In the genomic region with DNA sequence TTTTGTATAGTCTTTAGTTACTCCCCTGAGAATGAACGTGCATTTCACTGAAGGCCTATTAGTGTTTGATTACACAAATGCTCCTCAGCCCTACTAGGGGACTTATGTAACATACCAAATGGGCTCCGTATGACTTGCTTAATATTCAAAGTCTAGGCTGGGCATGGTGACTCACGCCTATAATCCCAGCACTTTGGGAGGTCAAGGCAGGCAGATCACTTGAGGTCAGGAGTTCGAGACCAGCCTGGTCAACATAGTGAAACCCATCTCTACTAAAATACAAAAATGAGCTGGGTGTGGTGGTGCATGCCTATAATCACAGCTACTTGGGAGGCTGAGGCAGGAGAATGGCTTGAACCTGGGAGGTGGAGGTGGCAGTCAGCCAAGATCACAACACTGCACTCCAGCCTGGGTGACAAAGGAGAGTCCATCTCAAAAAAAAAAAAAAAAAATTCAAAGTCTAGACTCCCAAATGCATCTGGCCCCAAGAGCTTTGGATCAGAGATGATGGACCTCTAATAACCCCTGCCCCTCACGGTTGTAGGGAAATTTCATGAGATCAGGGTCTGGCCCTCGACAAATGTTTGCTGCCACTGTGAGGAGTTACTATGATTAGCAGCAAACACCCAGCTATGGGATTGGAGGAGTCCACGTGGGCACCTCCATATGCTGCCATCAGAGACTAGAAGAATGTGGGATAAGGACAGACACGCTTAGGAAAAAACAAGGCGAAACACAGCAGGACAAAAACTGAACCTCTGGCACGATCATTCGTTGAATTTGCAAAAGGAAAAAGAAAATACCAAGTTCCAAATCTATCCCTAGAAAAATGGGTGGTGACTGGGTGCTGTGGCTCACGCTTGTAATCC, we compare ENCODE assay signal across 24 cellular contexts. TPM values are rescaled to one million over a fixed set of nuclear protein-coding genes. Genes with fewer than 3 reads are reported as not detected.
A peak's percentile ranks its signal among the peaks of the same experiment; 100 is the strongest.
DNase-seq lines count a peak whose midpoint lies in the region; ATAC-seq, FAIRE-seq and TF ChIP-seq lines count a peak whose summit lies in the region.
"Had no signal": no experiment of that assay in that cellular context is flagged by ENCODE, and none has a peak within 500 bp of the region (broad histone marks: within the 10 kb centered on the region; RNA-seq: fewer than 3 reads in every experiment).

No MANE protein-coding gene starts in this region.

- no peak overlapping the region for H3K4me3 ChIP-seq in AG09309 (ENCODE audit: control insufficient read depth, low read depth, low read length)
- H3K4me3 ChIP-seq in GM12878, result no peak overlapping the region
- H3K4me3 ChIP-seq in ascending aorta, result no peak overlapping the region
- H3K4me3 ChIP-seq: mucosa of descending colon, SJSA1, spleen had no signal

- H3K4me1 Mint-ChIP-seq in glutamatergic neuron (ENCODE audit: low read depth, unreplicated experiment), result peaks cover 4% of the 10 kb centered on the region
- H3K4me1 Mint-ChIP-seq in activated naive CD4-positive, alpha-beta T cell treated with anti-CD3 and anti-CD28 coated beads for 36 hours (ENCODE audit: low read depth), result peaks cover 4% of the 10 kb centered on the region
- peaks cover 4% of the 10 kb centered on the region for H3K4me1 Mint-ChIP-seq in activated CD4-positive, alpha-beta T cell treated with anti-CD3 and anti-CD28 coated beads, Interleukin-2, amount 10 ng/mL, durations not matched to agents 24 days and 14 days

- no peak for TF ChIP-seq CTCF in AG09309 (IDR thresholded peaks at IDR 0.05; ENCODE audit: control insufficient read depth, insufficient read depth, low read depth, low read length, missing control alignments)
- TF ChIP-seq CTCF in GM12878 (IDR thresholded peaks at IDR 0.05 in 2 of 3, conservative IDR thresholded peaks at IDR 0.05 in 1 of 3; ENCODE audit: control insufficient read depth in 2 of 3, extremely low read depth in 1 of 3, insufficient read depth in 1 of 3, low read depth in 3 of 3, low read length in 3 of 3), result no peak
- TF ChIP-seq CTCF in glutamatergic neuron (IDR thresholded peaks at IDR 0.05; ENCODE audit: partially characterized antibody, unreplicated experiment), result no peak
- no peak for TF ChIP-seq CTCF in ascending aorta (IDR thresholded peaks at IDR 0.05)

- peaks cover under 1% of the 10 kb centered on the region for H3K27me3 Mint-ChIP-seq in glutamatergic neuron (ENCODE audit: unreplicated experiment)
- peaks cover 10% of the 10 kb centered on the region for H3K27me3 Mint-ChIP-seq in activated naive CD4-positive, alpha-beta T cell treated with anti-CD3 and anti-CD28 coated beads for 36 hours (ENCODE audit: low read depth)
- H3K27me3 Mint-ChIP-seq in activated CD4-positive, alpha-beta T cell treated with anti-CD3 and anti-CD28 coated beads, Interleukin-2, amount 10 ng/mL, durations not matched to agents 24 days and 14 days, result peaks cover 13% of the 10 kb centered on the region

- no peaks in the 10 kb centered on the region for H4K20me1 ChIP-seq in GM12878 (ENCODE audit: control insufficient read depth, insufficient read depth)

- RAD21 ChIA-PET in GM12878 (lab: Charles Lee; ENCODE audit: unreplicated experiment), result interaction anchor here (0.9 to 1.8 kb wide), 5 partner anchors 9 to 80 kb away, joined by 3 to 6 read pairs (median 4); no protein-coding TSS in a partner anchor

- in situ Hi-C loops in GM12878 (cut with MboI), result no loop called here

- CTCF ChIA-PET in GM12878 (lab: Yijun Ruan, JAX), result interaction anchor here (1.1 to 2.9 kb wide), 4 partner anchors 9 to 83 kb away, joined by 3 to 17 read pairs (median 5); no protein-coding TSS in a partner anchor
- CTCF ChIA-PET in activated naive CD4-positive, alpha-beta T cell treated with anti-CD3 and anti-CD28 coated beads for 36 hours (lab: Charles Lee), result interaction anchor here (0.7 to 2.0 kb wide), 2 partner anchors 9 to 51 kb away, joined by 3 to 7 read pairs; no protein-coding TSS in a partner anchor

- H3K27ac Mint-ChIP-seq in glutamatergic neuron (ENCODE audit: unreplicated experiment), result no peak overlapping the region
- no peak overlapping the region for H3K27ac Mint-ChIP-seq in activated naive CD4-positive, alpha-beta T cell treated with anti-CD3 and anti-CD28 coated beads for 36 hours
- H3K27ac Mint-ChIP-seq in activated CD4-positive, alpha-beta T cell treated with anti-CD3 and anti-CD28 coated beads, Interleukin-2, amount 10 ng/mL, durations not matched to agents 24 days and 14 days, result no peak overlapping the region
- H3K27ac Mint-ChIP-seq: activated naive CD4-positive, alpha-beta T cell treated with anti-CD3 and anti-CD28 coated beads, Interleukin-2, amount 50 U/mL, for 24 hours; T-helper 1 cell treated with Interleukin-12 subunit alpha and Interleukin-12 subunit beta and Interleukin-4 antibody, amounts not matched to agents 30 μg/mL and 1 μg/mL, for 36 hours had no signal

- SMC1A ChIA-PET in GM12878 (lab: Charles Lee; ENCODE audit: uncharacterized antibody, unreplicated experiment), result interaction anchor here (0.6 to 2.0 kb wide), 7 partner anchors 8 to 92 kb away, joined by 3 to 8 read pairs (median 4); no protein-coding TSS in a partner anchor

- no peak for TF ChIP-seq POLR2A in GM12878 (IDR thresholded peaks at IDR 0.05; ENCODE audit: low read depth, low read length)

- no peak for TF ChIP-seq EP300 in GM12878 (IDR thresholded peaks at IDR 0.05; ENCODE audit: borderline replicate concordance in 1 of 2, control insufficient read depth in 1 of 2, low read depth in 2 of 2, low read length in 2 of 2)

- H3K4me2 ChIP-seq in GM12878 (ENCODE audit: control insufficient read depth, insufficient read depth), result no peak overlapping the region

- peaks cover 0 to 3% of the 10 kb centered on the region in 2 experiments; a peak in 1 of 4 replicates for H3K27me3 ChIP-seq in GM12878 (replicated peaks in 1 of 2; ENCODE audit: control insufficient read depth in 2 of 2, insufficient read depth in 2 of 2, low read length in 1 of 2)
- no peaks in the 10 kb centered on the region for H3K27me3 ChIP-seq in ascending aorta
- H3K27me3 ChIP-seq: SJSA1 had no signal

- no TSS peak for BruUV-seq in GM12878 (replicated peaks; lab: Mats Ljungman, UMichigan)

- no peak for FAIRE-seq in GM12878 (lab: Jason Lieb, UNC)
- FAIRE-seq: colon had no signal

- intact Hi-C loops in GM12878 (cut with micrococcal nuclease; ENCODE audit: unreplicated experiment) (loop anchor here (10.0 kb wide), 1 partner anchor 434 kb away; a partner anchor contains a TSS), ascending aorta (cut with DNase I) (no loop called here)
- intact Hi-C loops in activated naive CD4-positive, alpha-beta T cell treated with anti-CD3 and anti-CD28 coated beads for 36 hours (cut with micrococcal nuclease), result no loop called here
- intact Hi-C loops in activated CD4-positive, alpha-beta T cell treated with anti-CD3 and anti-CD28 coated beads, Interleukin-2, amount 10 ng/mL, durations not matched to agents 24 days and 14 days (cut with micrococcal nuclease), result no loop called here

- no peaks in the 10 kb centered on the region for H3K36me3 ChIP-seq in GM12878 (ENCODE audit: control insufficient read depth in 2 of 2, insufficient read depth in 2 of 2, low read length in 1 of 2)
- peaks cover 4 to 8% of the 10 kb centered on the region in 2 donors for H3K36me3 ChIP-seq in ascending aorta
- H3K36me3 ChIP-seq: SJSA1, spleen had no signal

- H3K36me3 Mint-ChIP-seq in glutamatergic neuron (ENCODE audit: unreplicated experiment), result no peaks in the 10 kb centered on the region
- H3K36me3 Mint-ChIP-seq in activated naive CD4-positive, alpha-beta T cell treated with anti-CD3 and anti-CD28 coated beads for 36 hours (ENCODE audit: low read depth), result no peaks in the 10 kb centered on the region
- H3K36me3 Mint-ChIP-seq in activated CD4-positive, alpha-beta T cell treated with anti-CD3 and anti-CD28 coated beads, Interleukin-2, amount 10 ng/mL, durations not matched to agents 24 days and 14 days (ENCODE audit: low read depth), result peaks cover 3% of the 10 kb centered on the region

- no peak for TF ChIP-seq RAD21 in GM12878 (IDR thresholded peaks at IDR 0.05; ENCODE audit: insufficient read depth, low read depth, low read length)

- H3K9me3 ChIP-seq in GM12878 (replicated peaks; ENCODE audit: control insufficient read depth, insufficient read depth, low read length) (no peaks in the 10 kb centered on the region), ascending aorta (no peaks in the 10 kb centered on the region)
- H3K9me3 ChIP-seq: mucosa of descending colon, SJSA1, spleen had no signal

- H2AFZ ChIP-seq in GM12878 (ENCODE audit: control insufficient read depth, low read depth, low read length), result no peak overlapping the region

- WGBS in GM12878 (ENCODE audit: insufficient coverage, insufficient replicate concordance, low lambda C conversion rate, missing lambda C conversion rate), result 57% methylated on average over 12 of the region's 12 CpGs

- H3K4me3 Mint-ChIP-seq in glutamatergic neuron (ENCODE audit: unreplicated experiment), result peak overlapping the region; percentile 20
- H3K4me3 Mint-ChIP-seq in activated naive CD4-positive, alpha-beta T cell treated with anti-CD3 and anti-CD28 coated beads for 36 hours, result no peak overlapping the region
- no peak overlapping the region for H3K4me3 Mint-ChIP-seq in activated CD4-positive, alpha-beta T cell treated with anti-CD3 and anti-CD28 coated beads, Interleukin-2, amount 10 ng/mL, durations not matched to agents 24 days and 14 days
- H3K4me3 Mint-ChIP-seq: activated naive CD4-positive, alpha-beta T cell treated with anti-CD3 and anti-CD28 coated beads, Interleukin-2, amount 50 U/mL, for 24 hours; T-helper 1 cell treated with Interleukin-12 subunit alpha and Interleukin-12 subunit beta and Interleukin-4 antibody, amounts not matched to agents 30 μg/mL and 1 μg/mL, for 36 hours had no signal

- ATAC-seq in GM12878, result peak; percentile 40
- no peak for ATAC-seq in GM21723 (IDR thresholded peaks at IDR 0.05; ENCODE audit: unreplicated experiment)
- ATAC-seq: left ventricle myocardium superior, mucosa of descending colon had no signal

- POLR2A ChIA-PET in GM12878 (lab: Charles Lee), result interaction anchor here (0.6 to 3.0 kb wide), 5 partner anchors 10 to 151 kb away, joined by 3 to 10 read pairs (median 3); a partner anchor contains a TSS

- H3K9me3 Mint-ChIP-seq in glutamatergic neuron (ENCODE audit: unreplicated experiment), result peaks cover 3% of the 10 kb centered on the region
- H3K9me3 Mint-ChIP-seq in activated naive CD4-positive, alpha-beta T cell treated with anti-CD3 and anti-CD28 coated beads for 36 hours, result no peaks in the 10 kb centered on the region
- H3K9me3 Mint-ChIP-seq in activated CD4-positive, alpha-beta T cell treated with anti-CD3 and anti-CD28 coated beads, Interleukin-2, amount 10 ng/mL, durations not matched to agents 24 days and 14 days, result no peaks in the 10 kb centered on the region
- H3K9me3 Mint-ChIP-seq: activated naive CD4-positive, alpha-beta T cell treated with anti-CD3 and anti-CD28 coated beads, Interleukin-2, amount 50 U/mL, for 24 hours; T-helper 1 cell treated with Interleukin-12 subunit alpha and Interleukin-12 subunit beta and Interleukin-4 antibody, amounts not matched to agents 30 μg/mL and 1 μg/mL, for 36 hours had no signal

- H3K27ac ChIP-seq in GM12878 (ENCODE audit: control insufficient read depth, insufficient read depth), result no peak overlapping the region
- no peak overlapping the region for H3K27ac ChIP-seq in ascending aorta
- H3K27ac ChIP-seq: SJSA1, spleen, WERI-Rb-1 had no signal

- DNase-seq in AG09309 (ENCODE audit: low read depth) (peak; percentile 31), LHCN-M2 (ENCODE audit: low read depth) (peak; percentile 29), GM12878 (ENCODE audit: low read depth, low spot score) (no peak), glutamatergic neuron (no peak), ascending aorta (ENCODE audit: low spot score in 2 of 2) (no peak)
- DNase-seq in activated naive CD4-positive, alpha-beta T cell treated with anti-CD3 and anti-CD28 coated beads for 36 hours, result no peak
- no peak for DNase-seq in activated CD4-positive, alpha-beta T cell treated with anti-CD3 and anti-CD28 coated beads, Interleukin-2, amount 10 ng/mL, durations not matched to agents 24 days and 14 days
- DNase-seq: activated T-cell treated with anti-CD3 and anti-CD28 coated beads, Interleukin-2, amount 50 U/mL, for 48 hours; DND-41; left ventricle myocardium superior; mucosa of descending colon; NCI-H1092; NCI-H2081 treated with DMSO at 0.1 percent for 48 hours; NCI-H526; OCI-M1; spleen; stimulated activated CD4-positive, alpha-beta T cell treated with anti-CD3 and anti-CD28 coated beads, Interleukin-4, amount 100 ng/mL, for 4 hours; WERI-Rb-1 had no signal

- H3K9ac ChIP-seq in GM12878 (ENCODE audit: control insufficient read depth, insufficient read depth, low read length), result no peak overlapping the region

- no peaks in the 10 kb centered on the region for H3K79me2 ChIP-seq in GM12878 (ENCODE audit: control insufficient read depth, insufficient read depth, low read length)

- H3K4me1 ChIP-seq in GM12878 (ENCODE audit: control insufficient read depth, insufficient read depth, low read length) (peaks cover 1% of the 10 kb centered on the region; the same call in 1 of the 2 replicates), ascending aorta (peaks cover 0 to 5% of the 10 kb centered on the region in 2 donors)
- H3K4me1 ChIP-seq: SJSA1 had no signal

RNA-seq across cellular contexts. Expression of a gene that starts 4.6 kb away (rescaled TPM):
- total RNA-seq in LHCN-M2 (2014; rRNA removed) (26.3 and 31.2 TPM in 2 replicates), GM12878 (2014; rRNA removed) (7.2 and 10.6 TPM in 2 replicates), GM12878 (2014; rRNA removed; fragmentation: Illumina TruSeq; extraction: Trizol) (5.5 and 5.6 TPM in 2 replicates), GM12878 (2021) (8.7 and 11.1 TPM in 2 replicates), glutamatergic neuron (ENCODE audit: unreplicated experiment) (5.5 TPM), ascending aorta (47.4 TPM)
- 26.8 TPM for polyA plus RNA-seq in LHCN-M2 (2012)
- total RNA-seq in GM12878 (2013; cell fraction: nucleolus; rRNA removed), result 4.4 and 5.4 TPM in 2 replicates
- polyA plus RNA-seq in GM12878 (2011; ENCODE audit: low read depth), result 0.30 TPM
- polyA plus RNA-seq in GM12878 (2011; rRNA removed) (6.5 and 7.2 TPM in 2 replicates), GM12878 (2014; fragmentation: Illumina TruSeq; extraction: Trizol) (5.1 and 6.0 TPM in 2 replicates), GM12878 (2014; fragmentation: Nextera tagmentation; extraction: Ambion mirVana) (1 to 10 TPM; 2.2 to 2.4 TPM), GM12878 (2014; rRNA removed) (8.9 and 11.6 TPM in 2 replicates), GM12878 (2016; fragmentation: Nextera tagmentation; extraction: Ambion mirVana) (1 to 10 TPM; 3.6 to 4.0 TPM)
- polyA plus RNA-seq in GM12878 (2011; cell fraction: cytosol; rRNA removed), result 8.3 and 9.4 TPM in 2 replicates
- 13.6 and 17.8 TPM in 2 replicates for polyA plus RNA-seq in GM12878 (2011; cell fraction: nucleus; rRNA removed)
- polyA plus RNA-seq in GM12878 (2012), result 0.55 and 0.63 TPM in 2 replicates
- 3.0 and 5.8 TPM in 2 replicates for polyA minus RNA-seq in GM12878 (2011; rRNA and poly(A)+ RNA removed)
- polyA minus RNA-seq in GM12878 (2011; cell fraction: cytosol; rRNA and poly(A)+ RNA removed), result 2.7 and 3.2 TPM in 2 replicates
- 2.1 and 5.2 TPM in 2 replicates for polyA minus RNA-seq in GM12878 (2011; cell fraction: nucleus; rRNA and poly(A)+ RNA removed)
- total RNA-seq in activated naive CD4-positive, alpha-beta T cell treated with anti-CD3 and anti-CD28 coated beads for 36 hours, result under 1 TPM in 1 of 2 experiments, not detected in 1; 0.07 TPM
- total RNA-seq in activated CD4-positive, alpha-beta T cell treated with anti-CD3 and anti-CD28 coated beads, Interleukin-2, amount 10 ng/mL, durations not matched to agents 24 days and 14 days, result not detected in 2 replicates

RNA-seq across cellular contexts. Expression of a gene that starts 40.2 kb away (rescaled TPM):
- total RNA-seq in LHCN-M2 (2014; rRNA removed) (67.2 and 80.3 TPM in 2 replicates), GM12878 (2014; rRNA removed) (120 and 149 TPM in 2 replicates), GM12878 (2014; rRNA removed; fragmentation: Illumina TruSeq; extraction: Trizol) (38.1 and 41.8 TPM in 2 replicates), GM12878 (2021) (101 and 112 TPM in 2 replicates), glutamatergic neuron (ENCODE audit: unreplicated experiment) (30.4 TPM), ascending aorta (9.9 TPM)
- polyA plus RNA-seq in LHCN-M2 (2012), result 58.0 TPM
- 21.5 and 25.4 TPM in 2 replicates for total RNA-seq in GM12878 (2013; cell fraction: nucleolus; rRNA removed)
- 21.9 TPM for polyA plus RNA-seq in GM12878 (2011; ENCODE audit: low read depth)
- polyA plus RNA-seq in GM12878 (2011; rRNA removed) (19.4 and 42.6 TPM in 2 replicates), GM12878 (2014; fragmentation: Illumina TruSeq; extraction: Trizol) (6.0 and 22.8 TPM in 2 replicates), GM12878 (2014; fragmentation: Nextera tagmentation; extraction: Ambion mirVana) (10 to 100 TPM in 1 of 2 experiments, 1 to 10 TPM in 1; 7.3 to 39.6 TPM), GM12878 (2014; rRNA removed) (148 and 171 TPM in 2 replicates), GM12878 (2016; fragmentation: Nextera tagmentation; extraction: Ambion mirVana) (100 to 1,000 TPM; 178 to 205 TPM)
- 83.1 and 137 TPM in 2 replicates for polyA plus RNA-seq in GM12878 (2011; cell fraction: cytosol; rRNA removed)
- polyA plus RNA-seq in GM12878 (2011; cell fraction: nucleus; rRNA removed), result 78.3 and 81.7 TPM in 2 replicates
- 53.3 and 53.6 TPM in 2 replicates for polyA plus RNA-seq in GM12878 (2012)
- polyA minus RNA-seq in GM12878 (2011; rRNA and poly(A)+ RNA removed), result 22.2 and 47.5 TPM in 2 replicates
- polyA minus RNA-seq in GM12878 (2011; cell fraction: cytosol; rRNA and poly(A)+ RNA removed), result 24.0 and 27.7 TPM in 2 replicates
- polyA minus RNA-seq in GM12878 (2011; cell fraction: nucleus; rRNA and poly(A)+ RNA removed), result 21.3 and 34.3 TPM in 2 replicates
- 10 to 100 TPM; 49.0 to 56.0 TPM for total RNA-seq in activated naive CD4-positive, alpha-beta T cell treated with anti-CD3 and anti-CD28 coated beads for 36 hours
- 112 and 122 TPM in 2 replicates for total RNA-seq in activated CD4-positive, alpha-beta T cell treated with anti-CD3 and anti-CD28 coated beads, Interleukin-2, amount 10 ng/mL, durations not matched to agents 24 days and 14 days

RNA-seq across cellular contexts. Expression of a gene that starts 40.3 kb away (rescaled TPM):
- total RNA-seq in LHCN-M2 (2014; rRNA removed), result 29.9 and 35.9 TPM in 2 replicates
- 20.1 TPM for polyA plus RNA-seq in LHCN-M2 (2012)
- 36.5 and 40.6 TPM in 2 replicates for total RNA-seq in GM12878 (2013; cell fraction: nucleolus; rRNA removed)
- 33.7 and 34.1 TPM in 2 replicates for total RNA-seq in GM12878 (2014; rRNA removed)
- total RNA-seq in GM12878 (2014; rRNA removed; fragmentation: Illumina TruSeq; extraction: Trizol), result 18.5 and 21.4 TPM in 2 replicates
- 35.9 and 38.2 TPM in 2 replicates for total RNA-seq in GM12878 (2021)
- 15.0 TPM for polyA plus RNA-seq in GM12878 (2011; ENCODE audit: low read depth)
- 9.1 and 20.9 TPM in 2 replicates for polyA plus RNA-seq in GM12878 (2011; rRNA removed)
- 24.2 and 40.9 TPM in 2 replicates for polyA plus RNA-seq in GM12878 (2011; cell fraction: cytosol; rRNA removed)
- polyA plus RNA-seq in GM12878 (2011; cell fraction: nucleus; rRNA removed), result 148 and 173 TPM in 2 replicates
- polyA plus RNA-seq in GM12878 (2012), result 23.8 and 28.3 TPM in 2 replicates
- 7.3 and 19.0 TPM in 2 replicates for polyA plus RNA-seq in GM12878 (2014; fragmentation: Illumina TruSeq; extraction: Trizol)
- polyA plus RNA-seq in GM12878 (2014; fragmentation: Nextera tagmentation; extraction: Ambion mirVana), result 1 to 10 TPM; 2.6 to 7.8 TPM
- polyA plus RNA-seq in GM12878 (2014; rRNA removed), result 50.3 and 77.8 TPM in 2 replicates
- polyA plus RNA-seq in GM12878 (2016; fragmentation: Nextera tagmentation; extraction: Ambion mirVana), result 10 to 100 TPM; 35.8 to 42.7 TPM
- polyA minus RNA-seq in GM12878 (2011; rRNA and poly(A)+ RNA removed), result 11.6 and 33.9 TPM in 2 replicates
- polyA minus RNA-seq in GM12878 (2011; cell fraction: cytosol; rRNA and poly(A)+ RNA removed), result 16.7 and 21.9 TPM in 2 replicates
- polyA minus RNA-seq in GM12878 (2011; cell fraction: nucleus; rRNA and poly(A)+ RNA removed), result 18.9 and 29.1 TPM in 2 replicates
- total RNA-seq in glutamatergic neuron (ENCODE audit: unreplicated experiment), result 49.2 TPM
- total RNA-seq in activated naive CD4-positive, alpha-beta T cell treated with anti-CD3 and anti-CD28 coated beads for 36 hours, result 10 to 100 TPM; 43.6 to 52.6 TPM
- total RNA-seq in activated CD4-positive, alpha-beta T cell treated with anti-CD3 and anti-CD28 coated beads, Interleukin-2, amount 10 ng/mL, durations not matched to agents 24 days and 14 days, result 41.6 and 42.6 TPM in 2 replicates
- total RNA-seq in ascending aorta, result 1.4 TPM

RNA-seq across cellular contexts. Expression of a gene that starts 58.9 kb away (rescaled TPM):
- not detected in 2 replicates for total RNA-seq in LHCN-M2 (2014; rRNA removed)
- polyA plus RNA-seq in LHCN-M2 (2012), result not detected
- total RNA-seq in GM12878 (2013; cell fraction: nucleolus; rRNA removed), result 1.2 TPM in 1 of 2 replicates, not detected in the other
- total RNA-seq in GM12878 (2014; rRNA removed), result 0.28 and 0.33 TPM in 2 replicates
- total RNA-seq in GM12878 (2014; rRNA removed; fragmentation: Illumina TruSeq; extraction: Trizol), result 0.27 and 0.37 TPM in 2 replicates
- 0.21 and 0.56 TPM in 2 replicates for total RNA-seq in GM12878 (2021)
- polyA plus RNA-seq in GM12878 (2011; ENCODE audit: low read depth), result 0.39 TPM
- polyA plus RNA-seq in GM12878 (2011; rRNA removed), result 0.13 and 0.23 TPM in 2 replicates
- polyA plus RNA-seq in GM12878 (2011; cell fraction: cytosol; rRNA removed), result 0.25 and 0.50 TPM in 2 replicates
- polyA plus RNA-seq in GM12878 (2011; cell fraction: nucleus; rRNA removed), result 2.4 and 3.5 TPM in 2 replicates
- 0.53 and 1.3 TPM in 2 replicates for polyA plus RNA-seq in GM12878 (2012)
- 0.62 TPM in 1 of 2 replicates, not detected in the other for polyA plus RNA-seq in GM12878 (2014; fragmentation: Illumina TruSeq; extraction: Trizol)
- under 1 TPM; 0.26 TPM for polyA plus RNA-seq in GM12878 (2014; fragmentation: Nextera tagmentation; extraction: Ambion mirVana)
- 0.55 and 1.4 TPM in 2 replicates for polyA plus RNA-seq in GM12878 (2014; rRNA removed)
- under 1 TPM; 0.19 to 0.59 TPM for polyA plus RNA-seq in GM12878 (2016; fragmentation: Nextera tagmentation; extraction: Ambion mirVana)
- polyA minus RNA-seq in GM12878 (2011; rRNA and poly(A)+ RNA removed), result not detected in 2 replicates
- not detected in 2 replicates for polyA minus RNA-seq in GM12878 (2011; cell fraction: cytosol; rRNA and poly(A)+ RNA removed)
- not detected in 2 replicates for polyA minus RNA-seq in GM12878 (2011; cell fraction: nucleus; rRNA and poly(A)+ RNA removed)
- total RNA-seq in glutamatergic neuron (ENCODE audit: unreplicated experiment), result 51.1 TPM
- under 1 TPM; 0.26 to 0.44 TPM for total RNA-seq in activated naive CD4-positive, alpha-beta T cell treated with anti-CD3 and anti-CD28 coated beads for 36 hours
- 0.77 and 0.97 TPM in 2 replicates for total RNA-seq in activated CD4-positive, alpha-beta T cell treated with anti-CD3 and anti-CD28 coated beads, Interleukin-2, amount 10 ng/mL, durations not matched to agents 24 days and 14 days
- total RNA-seq in ascending aorta, result not detected
- total RNA-seq: left ventricle myocardium superior, SJSA1 had no signal
- polyA plus RNA-seq: AG04450 had no signal

Comparison
In these comparisons a context has a peak if more than half of its experiments do, and no peak if none do; other contexts are left out.
1. DNase-seq: peak in AG09309 (single experiment) and LHCN-M2 (single experiment); none in GM12878 (single experiment), glutamatergic neuron (single experiment), activated naive CD4-positive, alpha-beta T cell treated with anti-CD3 and anti-CD28 coated beads for 36 hours (single experiment), activated CD4-positive, alpha-beta T cell treated with anti-CD3 and anti-CD28 coated beads, Interleukin-2, amount 10 ng/mL, durations not matched to agents 24 days and 14 days (single experiment) and ascending aorta (0 of 2).